ENCODE assay signal across 13 cellular contexts in the genomic region with DNA sequence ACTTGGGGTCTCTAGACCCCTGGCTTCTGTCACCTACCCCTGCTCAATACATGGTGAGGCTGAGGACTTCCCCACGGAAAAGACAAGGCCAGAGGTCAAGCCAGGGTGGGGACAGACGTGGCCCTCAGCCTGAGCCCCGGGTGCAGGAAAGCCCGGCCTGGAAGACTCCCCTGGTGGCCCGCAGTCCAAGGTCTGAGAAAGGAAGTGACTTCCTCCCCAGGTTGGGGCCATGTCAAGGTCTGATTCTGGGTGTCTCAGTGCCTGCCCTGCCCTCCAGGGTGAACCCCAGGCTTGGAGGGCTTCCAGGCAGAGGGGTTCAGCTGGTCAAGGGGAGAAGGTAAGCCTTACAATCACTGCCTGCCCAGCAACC. TPM values are rescaled to one million over a fixed set of nuclear protein-coding genes. Genes with fewer than 3 reads are reported as not detected.
DNase-seq lines count a peak whose midpoint lies in the region; ATAC-seq and TF ChIP-seq lines count a peak whose summit lies in the region.
"Had no signal": no experiment of that assay in that cellular context is flagged by ENCODE, and none has a peak within 500 bp of the region (broad histone marks: within the 10 kb centered on the region; RNA-seq: fewer than 3 reads in every experiment).

No MANE protein-coding gene starts in this region.

- H3K27ac Mint-ChIP-seq in CD14-positive monocyte (peak overlapping the region in 6 of 7 donors; percentile 80 to 97 (median 94)), endodermal cell (no peak overlapping the region), progenitor cell of endocrine pancreas (no peak overlapping the region)
- H3K27ac Mint-ChIP-seq: stimulated activated memory B cell treated with anti-CD40 and anti-IgM and Interleukin-4, amounts not matched to agents 10 μg/mL and 1 μg/mL and 100 μg/mL, for 72 hours had no signal

- WGBS in sigmoid colon, 2 donors = 55 to 67% methylated on average over 5 of the region's 5 CpGs
- 94 to 100% methylated on average over 4 to 5 of the region's 5 CpGs for WGBS in endodermal cell (ENCODE audit: insufficient coverage in 1 of 2, insufficient read length in 1 of 2), 2 experiments

- CTCF ChIA-PET in Panc1 (lab: Charles Lee) = no interaction called here

- peak overlapping the region; percentile 94 for H3K27ac ChIP-seq in Panc1 (ENCODE audit: low read length)
- H3K27ac ChIP-seq in fibroblast of lung (ENCODE audit: insufficient read depth, low read length) = peak overlapping the region; percentile 85
- H3K27ac ChIP-seq in sigmoid colon = peak overlapping the region in 3 of 4 donors; percentile 12 to 89 (median 85)
- H3K27ac ChIP-seq in endodermal cell (ENCODE audit: low read depth, low read length) = no peak overlapping the region
- H3K27ac ChIP-seq: ovary had no signal

- no peak overlapping the region for H3K4me2 ChIP-seq in fibroblast of lung (ENCODE audit: extremely low read depth, insufficient read depth, low read length)

- peaks cover 58 to 70% of the 10 kb centered on the region in 2 donors for H3K36me3 Mint-ChIP-seq in CD14-positive monocyte
- peaks cover 8% of the 10 kb centered on the region for H3K36me3 Mint-ChIP-seq in endodermal cell (ENCODE audit: low read depth)
- no peaks in the 10 kb centered on the region for H3K36me3 Mint-ChIP-seq in progenitor cell of endocrine pancreas (ENCODE audit: insufficient read depth)

- in situ Hi-C loops in Panc1 (cut with HindIII; ENCODE audit: low pct_unique_long_range_greater_than_20kb, low sequenced_read_pairs) = no loop called here

- H3K4me1 ChIP-seq in Panc1 (ENCODE audit: control insufficient read depth, insufficient read depth, low read length) (peaks cover 84% of the 10 kb centered on the region), fibroblast of lung (ENCODE audit: control insufficient read depth, extremely low read depth, insufficient read depth, low read length) (peaks cover 29% of the 10 kb centered on the region), sigmoid colon (peaks cover 0 to 52% (median 41%) of the 10 kb centered on the region in 4 donors), endodermal cell (ENCODE audit: control insufficient read depth, insufficient read depth, low read length) (peaks cover 6% of the 10 kb centered on the region)

- no peak overlapping the region for H2AFZ ChIP-seq in fibroblast of lung (ENCODE audit: low read length)

- peaks cover 12% of the 10 kb centered on the region for H3K79me2 ChIP-seq in fibroblast of lung (ENCODE audit: control insufficient read depth, insufficient read depth, low read length)

- no peak overlapping the region for H3K9ac ChIP-seq in fibroblast of lung (ENCODE audit: insufficient read depth, low read length)
- H3K9ac ChIP-seq in endodermal cell (ENCODE audit: extremely low read depth, low read length, poor library complexity, severe bottlenecking) = no peak overlapping the region

- H4K20me1 ChIP-seq in fibroblast of lung (ENCODE audit: control insufficient read depth, extremely low read depth, insufficient read depth, low read length) = no peaks in the 10 kb centered on the region

- ATAC-seq in Panc1 = no peak
- ATAC-seq in left colon = no peak
- ATAC-seq: stimulated activated memory B cell treated with anti-CD40 and anti-IgM and Interleukin-4, amounts not matched to agents 10 μg/mL and 1 μg/mL and 100 μg/mL, for 72 hours had no signal

- DNase-seq in CD14-positive monocyte (ENCODE audit: low spot score) = no peak
- DNase-seq in Panc1 (ENCODE audit: low read depth, low spot score) = no peak
- no peak for DNase-seq in fibroblast of lung (ENCODE audit: low read depth in 2 of 2)
- no peak for DNase-seq in sigmoid colon
- DNase-seq in endodermal cell = no peak
- DNase-seq in progenitor cell of endocrine pancreas (ENCODE audit: low spot score, unreplicated experiment) = no peak
- DNase-seq in NCI-H1694 treated with DMSO at 0.1 percent for 48 hours (lab: John Stamatoyannopoulos, UW) = no peak
- DNase-seq in left colon = no peak
- DNase-seq: NCI-H1105 treated with DMSO at 0.1 percent for 48 hours, NCI-H524 had no signal

- no TSS peak for BruUV-seq in Panc1 (replicated peaks; lab: Mats Ljungman, UMichigan)

- H3K27me3 ChIP-seq in Panc1 (ENCODE audit: control insufficient read depth, insufficient read depth, low read length) = no peaks in the 10 kb centered on the region
- no peaks in the 10 kb centered on the region for H3K27me3 ChIP-seq in fibroblast of lung (ENCODE audit: control insufficient read depth, insufficient read depth, low read length)
- H3K27me3 ChIP-seq in sigmoid colon = no peaks in the 10 kb centered on the region
- H3K27me3 ChIP-seq in endodermal cell (ENCODE audit: control insufficient read depth, insufficient read depth, low read length, poor library complexity, severe bottlenecking) = no peaks in the 10 kb centered on the region
- H3K27me3 ChIP-seq: ovary had no signal

- H3K9me3 Mint-ChIP-seq in CD14-positive monocyte (no peaks in the 10 kb centered on the region), endodermal cell (no peaks in the 10 kb centered on the region), progenitor cell of endocrine pancreas (ENCODE audit: low read depth) (no peaks in the 10 kb centered on the region)
- H3K9me3 Mint-ChIP-seq: stimulated activated memory B cell treated with anti-CD40 and anti-IgM and Interleukin-4, amounts not matched to agents 10 μg/mL and 1 μg/mL and 100 μg/mL, for 72 hours had no signal

- POLR2A ChIA-PET in Panc1 (lab: Charles Lee) = no interaction called here

- H3K4me1 Mint-ChIP-seq in CD14-positive monocyte = peaks cover 80% of the 10 kb centered on the region
- peaks cover 2% of the 10 kb centered on the region for H3K4me1 Mint-ChIP-seq in endodermal cell
- H3K4me1 Mint-ChIP-seq in progenitor cell of endocrine pancreas (ENCODE audit: low read depth) = peaks cover 3% of the 10 kb centered on the region

- TF ChIP-seq POLR2A in sigmoid colon (IDR thresholded peaks at IDR 0.05) = no peak

- peak; percentile 12 for TF ChIP-seq CTCF in CD14-positive monocyte (IDR thresholded peaks at IDR 0.05)
- no peak for TF ChIP-seq CTCF in Panc1 (IDR thresholded peaks at IDR 0.05)
- no peak for TF ChIP-seq CTCF in fibroblast of lung (conservative IDR thresholded peaks at IDR 0.05 in 1 of 2, IDR thresholded peaks at IDR 0.05 in 1 of 2; ENCODE audit: low read depth in 1 of 2, low read length in 2 of 2)
- TF ChIP-seq CTCF in sigmoid colon (IDR thresholded peaks at IDR 0.05) = no peak
- TF ChIP-seq CTCF in endodermal cell (conservative IDR thresholded peaks at IDR 0.05) = no peak
- TF ChIP-seq CTCF in progenitor cell of endocrine pancreas (IDR thresholded peaks at IDR 0.05; ENCODE audit: unreplicated experiment) = no peak

- 0 out of 2 replicates have a peak, but pooled peaks cover 5% of the 10 kb centered on the region for H3K36me3 ChIP-seq in Panc1 (ENCODE audit: control insufficient read depth, insufficient read depth, low read length)
- peaks cover 18% of the 10 kb centered on the region for H3K36me3 ChIP-seq in fibroblast of lung (ENCODE audit: control insufficient read depth, insufficient read depth, low read length)
- peaks cover 17 to 67% (median 32%) of the 10 kb centered on the region in 4 donors for H3K36me3 ChIP-seq in sigmoid colon
- H3K36me3 ChIP-seq in endodermal cell (ENCODE audit: control insufficient read depth, insufficient read depth, low read length) = peaks cover 3% of the 10 kb centered on the region
- H3K36me3 ChIP-seq: HAP-1, ovary had no signal

- H3K27me3 Mint-ChIP-seq in CD14-positive monocyte (ENCODE audit: low read depth in 3 of 3) (peaks cover 0 to 7% (median 6%) of the 10 kb centered on the region in 3 donors), endodermal cell (ENCODE audit: insufficient read depth) (peaks cover 1% of the 10 kb centered on the region), progenitor cell of endocrine pancreas (no peaks in the 10 kb centered on the region)
- H3K27me3 Mint-ChIP-seq: stimulated activated memory B cell treated with anti-CD40 and anti-IgM and Interleukin-4, amounts not matched to agents 10 μg/mL and 1 μg/mL and 100 μg/mL, for 72 hours had no signal

- no peaks in the 10 kb centered on the region for H3K9me3 ChIP-seq in Panc1 (ENCODE audit: control insufficient read depth, insufficient read depth, low read depth, low read length)
- no peaks in the 10 kb centered on the region for H3K9me3 ChIP-seq in fibroblast of lung (ENCODE audit: control insufficient read depth, insufficient read depth, low read depth, low read length)
- H3K9me3 ChIP-seq in sigmoid colon = no peaks in the 10 kb centered on the region
- no peaks in the 10 kb centered on the region for H3K9me3 ChIP-seq in endodermal cell (ENCODE audit: control insufficient read depth, low read length)
- H3K9me3 ChIP-seq: HAP-1, ovary had no signal

- intact Hi-C loops in CD14-positive monocyte (cut with micrococcal nuclease) (loop anchor here (5.0 kb wide), 3 partner anchors 32 to 92 kb away; a partner anchor contains a TSS), Panc1 (cut with micrococcal nuclease; ENCODE audit: unreplicated experiment) (loop anchor here (5.0 kb wide), 1 partner anchor 72 kb away; a partner anchor contains a TSS), sigmoid colon (cut with DNase I) (loop anchor here (5.0 to 10.0 kb wide), 2 partner anchors 102 to 645 kb away; a partner anchor contains a TSS), left colon (cut with DNase I, micrococcal nuclease) (no loop called here)

- no peak for TF ChIP-seq EP300 in sigmoid colon (IDR thresholded peaks at IDR 0.05)

- H3K4me3 Mint-ChIP-seq in CD14-positive monocyte (peak overlapping the region; percentile 92 to 95), endodermal cell (no peak overlapping the region), progenitor cell of endocrine pancreas (ENCODE audit: low read depth) (no peak overlapping the region)
- H3K4me3 Mint-ChIP-seq: stimulated activated memory B cell treated with anti-CD40 and anti-IgM and Interleukin-4, amounts not matched to agents 10 μg/mL and 1 μg/mL and 100 μg/mL, for 72 hours had no signal

- peak overlapping the region in 1 of 2 experiments; percentile 88; a peak in 1 of 4 replicates for H3K4me3 ChIP-seq in Panc1 (ENCODE audit: low read depth in 2 of 2, low read length in 2 of 2)
- no peak overlapping the region for H3K4me3 ChIP-seq in fibroblast of lung (replicated peaks in 1 of 4; ENCODE audit: control extremely low read depth in 1 of 4, insufficient read depth in 1 of 4, low read depth in 3 of 4, low read length in 4 of 4)
- no peak overlapping the region for H3K4me3 ChIP-seq in sigmoid colon
- H3K4me3 ChIP-seq in endodermal cell (ENCODE audit: low read length) = no peak overlapping the region
- H3K4me3 ChIP-seq: HAP-1, ovary had no signal

RNA-seq across cellular contexts. Expression of a gene that starts 3.9 kb away (rescaled TPM):
- 1,000 to 10,000 TPM in 1 of 2 donors, 100 to 1,000 TPM in 1; 855 to 1,372 TPM for polyA plus RNA-seq in CD14-positive monocyte
- 1,813 TPM for total RNA-seq in Panc1 (2021; ENCODE audit: unreplicated experiment)
- 2,493 TPM for polyA plus RNA-seq in Panc1 (2012; ENCODE audit: insufficient read length)
- total RNA-seq in fibroblast of lung = 198 and 253 TPM in 2 replicates
- 120 and 135 TPM in 2 replicates for polyA plus RNA-seq in fibroblast of lung
- polyA plus RNA-seq in fibroblast of lung (2012) = 295 and 303 TPM in 2 replicates
- 474 and 687 TPM in 2 replicates for polyA minus RNA-seq in fibroblast of lung (ENCODE audit: low replicate concordance)
- total RNA-seq in sigmoid colon = 100 to 1,000 TPM; 173 to 222 (median 209) TPM
- 1,000 to 10,000 TPM in 1 of 3 donors, 100 to 1,000 TPM in 2; 251 to 1,586 (median 853) TPM for polyA plus RNA-seq in sigmoid colon
- total RNA-seq in endodermal cell = 100 to 1,000 TPM; 185 to 208 TPM
- 92.6 TPM for polyA plus RNA-seq in endodermal cell (2013, experiment 1 of 2)
- 86.0 TPM for polyA plus RNA-seq in endodermal cell (2013, experiment 2 of 2)
- 158 and 163 TPM in 2 replicates for total RNA-seq in progenitor cell of endocrine pancreas
- total RNA-seq in left colon = 1,000 to 10,000 TPM; 1,016 to 1,279 TPM

RNA-seq across cellular contexts. Expression of a gene that starts 9.4 kb away (rescaled TPM):
- polyA plus RNA-seq in CD14-positive monocyte = not detected
- total RNA-seq in Panc1 (2021; ENCODE audit: unreplicated experiment) = 18.0 TPM
- polyA plus RNA-seq in Panc1 (2012; ENCODE audit: insufficient read length) = 8.0 TPM
- 0.26 and 0.50 TPM in 2 replicates for total RNA-seq in fibroblast of lung
- 0.05 and 0.15 TPM in 2 replicates for polyA plus RNA-seq in fibroblast of lung
- polyA plus RNA-seq in fibroblast of lung (2012) = 0.16 and 0.69 TPM in 2 replicates
- not detected in 2 replicates for polyA minus RNA-seq in fibroblast of lung (ENCODE audit: low replicate concordance)
- 1 to 10 TPM in 1 of 4 donors, under 1 TPM in 3; 0.36 to 1.4 (median 0.61) TPM for total RNA-seq in sigmoid colon
- under 1 TPM in 1 of 3 donors, not detected in 2; 0.60 TPM for polyA plus RNA-seq in sigmoid colon
- total RNA-seq in endodermal cell = 1 to 10 TPM in 1 of 2 donors, under 1 TPM in 1; 0.75 to 1.0 TPM
- 0.39 TPM for polyA plus RNA-seq in endodermal cell (2013, experiment 1 of 2)
- 0.29 TPM for polyA plus RNA-seq in endodermal cell (2013, experiment 2 of 2)
- total RNA-seq in progenitor cell of endocrine pancreas = 1.2 TPM in 2 replicates
- total RNA-seq in left colon = 1 to 10 TPM in 1 of 2 donors, under 1 TPM in 1; 0.87 to 1.7 TPM

Comparison
In these comparisons a context has a peak if more than half of its experiments do, and no peak if none do; other contexts are left out.
1. H3K27ac Mint-ChIP-seq: peak in CD14-positive monocyte (6 of 7); none in endodermal cell (single experiment) and progenitor cell of endocrine pancreas (single experiment).
2. H3K4me3 Mint-ChIP-seq: peak in CD14-positive monocyte (2 of 2); none in endodermal cell (single experiment) and progenitor cell of endocrine pancreas (single experiment).
3. intact Hi-C loops: an anchor here in CD14-positive monocyte (5.0 kb wide), Panc1 (5.0 kb wide) and sigmoid colon (5.0 to 10.0 kb wide); none called in left colon.